In genomic region chr11:65266210-65266609, GRCh38 we compare ENCODE assay signal across 16 cellular contexts. TPM values are rescaled to one million over a fixed set of nuclear protein-coding genes. Genes with fewer than 3 reads are reported as not detected.
A peak's percentile ranks its signal among the peaks of the same experiment; 100 is the strongest.
DNase-seq lines count a peak whose midpoint lies in the region; ATAC-seq and TF ChIP-seq lines count a peak whose summit lies in the region.
"Had no signal": no experiment of that assay in that cellular context is flagged by ENCODE, and none has a peak within 500 bp of the region (broad histone marks: within the 10 kb centered on the region; RNA-seq: fewer than 3 reads in every experiment).

No MANE protein-coding gene starts in this region.

- H3K79me2 ChIP-seq in mammary epithelial cell (ENCODE audit: insufficient read depth, low read length) (peaks cover 51% of the 10 kb centered on the region), mesendoderm (ENCODE audit: control insufficient read depth, insufficient read depth, low read length) (peaks cover 9% of the 10 kb centered on the region)

- H3K18ac ChIP-seq in mesendoderm (ENCODE audit: low read length): no peak overlapping the region

- H2AFZ ChIP-seq in mammary epithelial cell (ENCODE audit: low read depth, low read length): no peak overlapping the region

- H3K23ac ChIP-seq in mesendoderm (ENCODE audit: low read length): no peak overlapping the region

- 97% methylated on average over 2 of the region's 2 CpGs for WGBS in mammary epithelial cell (ENCODE audit: low coverage, missing lambda C conversion rate)
- no CpG with 5 or more reads among the region's 2 CpGs for WGBS in mesendoderm (ENCODE audit: extremely low coverage, insufficient coverage, low lambda C conversion rate)

- H3K36me3 Mint-ChIP-seq in MCF 10A (ENCODE audit: insufficient read depth, unreplicated experiment) (peaks cover 24% of the 10 kb centered on the region), endothelial cell (ENCODE audit: low read depth, unreplicated experiment) (peaks cover 19% of the 10 kb centered on the region)
- H3K36me3 Mint-ChIP-seq in stimulated activated effector memory CD8-positive, alpha-beta T cell treated with anti-CD3 and anti-CD28 coated beads, Interleukin-12 subunit alpha, Interleukin-12 subunit beta, amount 100 ng/mL, for 72 hours: peaks cover 96% of the 10 kb centered on the region

- intact Hi-C loops in MCF 10A (cut with micrococcal nuclease) (no loop called here), mammary epithelial cell (cut with micrococcal nuclease) (no loop called here)

- no peak for ATAC-seq in stimulated activated effector memory CD8-positive, alpha-beta T cell treated with anti-CD3 and anti-CD28 coated beads, Interleukin-12 subunit alpha, Interleukin-12 subunit beta, amount 100 ng/mL, for 72 hours
- ATAC-seq: stimulated activated naive CD8-positive, alpha-beta T cell treated with anti-CD3 and anti-CD28 coated beads, Interleukin-15, Interleukin-2, amounts not matched to agents 100 U/mL and 50 U/mL, for 24 hours had no signal

- no TSS peak for BruUV-seq in MCF 10A (replicated peaks; lab: Mats Ljungman, UMichigan)
- BruUV-seq in mammary epithelial cell (replicated peaks; lab: Mats Ljungman, UMichigan): no TSS peak

- no peak overlapping the region for H2BK15ac ChIP-seq in mesendoderm (replicated peaks; ENCODE audit: low read depth)

- no peak overlapping the region for H3K4me3 ChIP-seq in mammary epithelial cell (replicated peaks in 1 of 3; ENCODE audit: insufficient read depth in 1 of 3, low read depth in 2 of 3, low read length in 3 of 3)
- H3K4me3 ChIP-seq in brain microvascular endothelial cell (ENCODE audit: low read depth, low read length): no peak overlapping the region
- H3K4me3 ChIP-seq in mesendoderm (ENCODE audit: low read length): no peak overlapping the region
- H3K4me3 ChIP-seq: coronary artery, HAP-1 had no signal

- H4K8ac ChIP-seq in mesendoderm (ENCODE audit: low read depth, low read length): no peak overlapping the region

- no peaks in the 10 kb centered on the region for H3K9me3 Mint-ChIP-seq in MCF 10A (ENCODE audit: unreplicated experiment)
- H3K9me3 Mint-ChIP-seq in stimulated activated effector memory CD8-positive, alpha-beta T cell treated with anti-CD3 and anti-CD28 coated beads, Interleukin-12 subunit alpha, Interleukin-12 subunit beta, amount 100 ng/mL, for 72 hours: no peaks in the 10 kb centered on the region
- H3K9me3 Mint-ChIP-seq in endothelial cell (ENCODE audit: unreplicated experiment): no peaks in the 10 kb centered on the region
- H3K9me3 Mint-ChIP-seq: activated naive CD8-positive, alpha-beta T cell treated with anti-CD3 and anti-CD28 coated beads for 36 hours had no signal

- H3K4me1 Mint-ChIP-seq in MCF 10A (ENCODE audit: insufficient read depth, unreplicated experiment) (peaks cover 9% of the 10 kb centered on the region), endothelial cell (ENCODE audit: unreplicated experiment) (peaks cover 15% of the 10 kb centered on the region)
- peaks cover 39% of the 10 kb centered on the region for H3K4me1 Mint-ChIP-seq in stimulated activated effector memory CD8-positive, alpha-beta T cell treated with anti-CD3 and anti-CD28 coated beads, Interleukin-12 subunit alpha, Interleukin-12 subunit beta, amount 100 ng/mL, for 72 hours

- H3K4me2 ChIP-seq in mammary epithelial cell (ENCODE audit: insufficient read depth, low read depth, low read length) (no peak overlapping the region), mesendoderm (ENCODE audit: low read length) (no peak overlapping the region)

- H3K79me1 ChIP-seq in mesendoderm (ENCODE audit: low read length): peaks cover 6% of the 10 kb centered on the region

- no peak overlapping the region for H2BK5ac ChIP-seq in mesendoderm (ENCODE audit: low read length)

- in situ Hi-C loops in mammary epithelial cell (cut with MboI; ENCODE audit: low sequenced_read_pairs in 2 of 2): no loop called here
- in situ Hi-C loops in brain microvascular endothelial cell (cut with HindIII; ENCODE audit: low pct_ligation_motif_present, low sequenced_read_pairs): no loop called here

- no peak overlapping the region for H3K27ac Mint-ChIP-seq in MCF 10A (ENCODE audit: low read depth, unreplicated experiment)
- H3K27ac Mint-ChIP-seq in stimulated activated effector memory CD8-positive, alpha-beta T cell treated with anti-CD3 and anti-CD28 coated beads, Interleukin-12 subunit alpha, Interleukin-12 subunit beta, amount 100 ng/mL, for 72 hours: peak overlapping the region; percentile 65
- H3K27ac Mint-ChIP-seq in endothelial cell (ENCODE audit: unreplicated experiment): no peak overlapping the region
- H3K27ac Mint-ChIP-seq: activated naive CD8-positive, alpha-beta T cell treated with anti-CD3 and anti-CD28 coated beads for 36 hours had no signal

- TF ChIP-seq CTCF in MCF 10A (IDR thresholded peaks at IDR 0.05; ENCODE audit: unreplicated experiment) (no peak), mammary epithelial cell (conservative IDR thresholded peaks at IDR 0.05 in 1 of 2, IDR thresholded peaks at IDR 0.05 in 1 of 2; ENCODE audit: extremely low read depth in 1 of 2, insufficient read depth in 1 of 2, low read depth in 1 of 2, low read length in 2 of 2) (no peak), brain microvascular endothelial cell (IDR thresholded peaks at IDR 0.05; ENCODE audit: low read depth, low read length, missing control alignments) (peak; percentile 80), endothelial cell (IDR thresholded peaks at IDR 0.05; ENCODE audit: unreplicated experiment) (no peak)

- H4K20me1 ChIP-seq in mammary epithelial cell (ENCODE audit: insufficient read depth, low read length): no peaks in the 10 kb centered on the region

- DNase-seq in MCF 10A (ENCODE audit: unreplicated experiment) (peak; percentile 50), mammary epithelial cell (no peak), NCI-H146 (lab: John Stamatoyannopoulos, UW) (peak; percentile 20), brain microvascular endothelial cell (no peak), mesendoderm (no peak), cerebellum (ENCODE audit: low spot score) (no peak), endothelial cell (ENCODE audit: low spot score) (no peak)
- no peak for DNase-seq in stimulated activated effector memory CD8-positive, alpha-beta T cell treated with anti-CD3 and anti-CD28 coated beads, Interleukin-12 subunit alpha, Interleukin-12 subunit beta, amount 100 ng/mL, for 72 hours (ENCODE audit: low spot score in 2 of 2)
- DNase-seq: activated CD8-positive, alpha-beta memory T cell treated with anti-CD3 and anti-CD28 coated beads for 24 hours; activated naive CD8-positive, alpha-beta T cell treated with anti-CD3 and anti-CD28 coated beads for 36 hours; NCI-H345; stimulated activated CD4-positive, alpha-beta T cell treated with anti-CD3 and anti-CD28 coated beads, Interleukin-4, amount 100 ng/mL, for 4 hours; stimulated activated naive CD8-positive, alpha-beta T cell treated with anti-CD3 and anti-CD28 coated beads, Interleukin-15, Interleukin-2, amounts not matched to agents 100 U/mL and 50 U/mL, for 24 hours; T-helper 9 cell had no signal

- H3K9ac ChIP-seq in mammary epithelial cell (ENCODE audit: insufficient read depth, low read length) (no peak overlapping the region), mesendoderm (ENCODE audit: low read length) (no peak overlapping the region)

- no peak overlapping the region for H3K27ac ChIP-seq in mammary epithelial cell (ENCODE audit: insufficient read depth, low read depth, low read length)
- H3K27ac ChIP-seq in brain microvascular endothelial cell: no peak overlapping the region
- no peak overlapping the region for H3K27ac ChIP-seq in mesendoderm (ENCODE audit: low read depth, low read length)
- H3K27ac ChIP-seq: coronary artery had no signal

- H4K5ac ChIP-seq in mesendoderm (ENCODE audit: low read length): no peak overlapping the region

- no peaks in the 10 kb centered on the region for H3K9me3 ChIP-seq in mammary epithelial cell (replicated peaks; ENCODE audit: insufficient read depth, low read length)
- H3K9me3 ChIP-seq: HAP-1 had no signal

- H3K36me3 ChIP-seq in mammary epithelial cell (ENCODE audit: insufficient read depth, low read length): peaks cover 16% of the 10 kb centered on the region
- H3K36me3 ChIP-seq in brain microvascular endothelial cell (replicated peaks): no peaks in the 10 kb centered on the region
- H3K36me3 ChIP-seq in mesendoderm (ENCODE audit: control insufficient read depth, insufficient read depth, low read length): peaks cover 7% of the 10 kb centered on the region

- dilution Hi-C loops in mammary epithelial cell (cut with HindIII; ENCODE audit: low sequenced_read_pairs): no loop called here

- H3K4me3 Mint-ChIP-seq in MCF 10A (ENCODE audit: unreplicated experiment): no peak overlapping the region
- H3K4me3 Mint-ChIP-seq in stimulated activated effector memory CD8-positive, alpha-beta T cell treated with anti-CD3 and anti-CD28 coated beads, Interleukin-12 subunit alpha, Interleukin-12 subunit beta, amount 100 ng/mL, for 72 hours: no peak overlapping the region
- no peak overlapping the region for H3K4me3 Mint-ChIP-seq in endothelial cell (ENCODE audit: unreplicated experiment)
- H3K4me3 Mint-ChIP-seq: activated naive CD8-positive, alpha-beta T cell treated with anti-CD3 and anti-CD28 coated beads for 36 hours had no signal

- H3K4me1 ChIP-seq in mammary epithelial cell (ENCODE audit: insufficient read depth, low read length): peaks cover 8% of the 10 kb centered on the region
- peaks cover 5% of the 10 kb centered on the region for H3K4me1 ChIP-seq in mesendoderm (ENCODE audit: control insufficient read depth, low read depth, low read length)

- H2AK5ac ChIP-seq in mesendoderm (ENCODE audit: low read length): no peak overlapping the region

- POLR2A ChIA-PET in MCF 10A (lab: Yijun Ruan, JAX): interaction anchor here (0.7 to 1.3 kb wide), 3 partner anchors 11 to 1227 kb away, joined by 3 to 4 read pairs (median 3); no protein-coding TSS in a partner anchor

- CTCF ChIA-PET in MCF 10A (lab: Yijun Ruan, JAX): interaction anchor here (0.6 to 7.5 kb wide), 10 partner anchors 9 to 238 kb away, joined by 3 to 63 read pairs (median 8); partner anchors contain the start of genes CDC42EP2 and DPF2
- CTCF ChIA-PET in mammary epithelial cell (lab: Charles Lee; ENCODE audit: low non-redundant PET): no interaction called here

- no peak overlapping the region for H3K56ac ChIP-seq in mesendoderm (ENCODE audit: low read length)

- H3K27me3 ChIP-seq in mammary epithelial cell (ENCODE audit: insufficient read depth, low read length) (no peaks in the 10 kb centered on the region), brain microvascular endothelial cell (replicated peaks) (no peaks in the 10 kb centered on the region), mesendoderm (ENCODE audit: insufficient read depth, low read length, poor library complexity) (no peaks in the 10 kb centered on the region)

- no peak overlapping the region for H2BK120ac ChIP-seq in mesendoderm (ENCODE audit: low read depth, low read length)

- H3K4ac ChIP-seq in mesendoderm (ENCODE audit: low read depth, low read length): no peak overlapping the region

- H3K27me3 Mint-ChIP-seq in MCF 10A (ENCODE audit: insufficient read depth, unreplicated experiment) (no peaks in the 10 kb centered on the region), endothelial cell (ENCODE audit: unreplicated experiment) (peaks cover 2% of the 10 kb centered on the region)
- H3K27me3 Mint-ChIP-seq: activated naive CD8-positive, alpha-beta T cell treated with anti-CD3 and anti-CD28 coated beads for 36 hours had no signal

RNA-seq across cellular contexts. Expression of gene POLA2, which starts 4.4 kb away (rescaled TPM):
- total RNA-seq in MCF 10A (2022): 8.8 and 10.3 TPM in 2 replicates
- 10 to 100 TPM in 1 of 2 donors, 1 to 10 TPM in 1; 7.7 to 21.8 TPM for total RNA-seq in mammary epithelial cell
- 38.8 TPM for polyA plus RNA-seq in mammary epithelial cell
- polyA minus RNA-seq in mammary epithelial cell: 62.1 TPM
- 15.3 TPM for polyA plus RNA-seq in mesendoderm (2013, experiment 1 of 2)
- 15.6 TPM for polyA plus RNA-seq in mesendoderm (2013, experiment 2 of 2)
- 5.6 TPM for total RNA-seq in cerebellum
- 17.9 TPM for total RNA-seq in endothelial cell (ENCODE audit: unreplicated experiment)

RNA-seq across cellular contexts. Expression of gene CDC42EP2, which starts 48.5 kb away (rescaled TPM):
- total RNA-seq in MCF 10A (2022): 24.5 and 35.0 TPM in 2 replicates
- 10 to 100 TPM in 1 of 2 donors, 1 to 10 TPM in 1; 6.8 to 24.8 TPM for total RNA-seq in mammary epithelial cell
- 21.8 TPM for polyA plus RNA-seq in mammary epithelial cell
- polyA minus RNA-seq in mammary epithelial cell: 41.6 TPM
- 6.5 TPM for polyA plus RNA-seq in mesendoderm (2013, experiment 1 of 2)
- polyA plus RNA-seq in mesendoderm (2013, experiment 2 of 2): 6.8 TPM
- total RNA-seq in cerebellum: 10.1 TPM
- 37.7 TPM for total RNA-seq in endothelial cell (ENCODE audit: unreplicated experiment)

Comparison
In these comparisons a context has a peak if more than half of its experiments do, and no peak if none do; other contexts are left out.
1. DNase-seq: peak in MCF 10A (single experiment) and NCI-H146 (single experiment); none in mammary epithelial cell (single experiment), brain microvascular endothelial cell (single experiment), stimulated activated effector memory CD8-positive, alpha-beta T cell treated with anti-CD3 and anti-CD28 coated beads, Interleukin-12 subunit alpha, Interleukin-12 subunit beta, amount 100 ng/mL, for 72 hours (0 of 2), mesendoderm (single experiment), cerebellum (single experiment) and endothelial cell (single experiment).